In the genomic region with DNA sequence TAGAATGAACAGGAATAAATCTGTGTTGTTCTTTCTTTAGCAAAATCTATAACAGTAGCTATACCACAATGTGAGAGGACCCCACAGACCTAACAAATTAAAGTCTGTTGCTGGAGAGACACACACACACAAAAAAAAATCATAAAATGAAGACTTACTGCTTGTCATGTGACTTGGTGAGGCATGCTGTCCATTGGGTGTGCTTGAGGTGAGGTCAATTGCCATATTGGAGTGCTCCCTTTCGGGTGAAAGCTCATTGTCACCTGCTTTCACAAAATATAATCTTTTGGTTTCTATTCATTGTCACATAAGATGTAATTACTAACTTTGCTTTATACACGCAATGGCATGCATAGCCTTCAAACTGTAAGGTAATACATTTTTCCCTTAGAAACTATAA, we compare ENCODE assay signal across 1 cellular context.
TF ChIP-seq lines count a peak whose summit lies in the region.

No MANE protein-coding gene starts in this region.

TF ChIP-seq in GM12891, 5 proteins besides CTCF, POLR2A, EP300 and RAD21:
- TF ChIP-seq SPI1 (IDR thresholded peaks at IDR 0.05; ENCODE audit: low read depth, low read length), result no peak
- no peak for TF ChIP-seq POU2F2 (IDR thresholded peaks at IDR 0.05; ENCODE audit: low read depth, low read length)
- peak; percentile 46; the same call in 1 of the 2 replicates for TF ChIP-seq TAF1 (IDR thresholded peaks at IDR 0.05; ENCODE audit: low read depth, low read length)
- peak; percentile 47; the same call in 1 of the 2 replicates for TF ChIP-seq POLR2AphosphoS5 (IDR thresholded peaks at IDR 0.05; ENCODE audit: low read depth, low read length)
- no peak for TF ChIP-seq PAX5 (IDR thresholded peaks at IDR 0.05; ENCODE audit: insufficient read depth, low read length, severe bottlenecking)
